Comparison of ENCODE assay signal across 1 cellular context in the genomic region with DNA sequence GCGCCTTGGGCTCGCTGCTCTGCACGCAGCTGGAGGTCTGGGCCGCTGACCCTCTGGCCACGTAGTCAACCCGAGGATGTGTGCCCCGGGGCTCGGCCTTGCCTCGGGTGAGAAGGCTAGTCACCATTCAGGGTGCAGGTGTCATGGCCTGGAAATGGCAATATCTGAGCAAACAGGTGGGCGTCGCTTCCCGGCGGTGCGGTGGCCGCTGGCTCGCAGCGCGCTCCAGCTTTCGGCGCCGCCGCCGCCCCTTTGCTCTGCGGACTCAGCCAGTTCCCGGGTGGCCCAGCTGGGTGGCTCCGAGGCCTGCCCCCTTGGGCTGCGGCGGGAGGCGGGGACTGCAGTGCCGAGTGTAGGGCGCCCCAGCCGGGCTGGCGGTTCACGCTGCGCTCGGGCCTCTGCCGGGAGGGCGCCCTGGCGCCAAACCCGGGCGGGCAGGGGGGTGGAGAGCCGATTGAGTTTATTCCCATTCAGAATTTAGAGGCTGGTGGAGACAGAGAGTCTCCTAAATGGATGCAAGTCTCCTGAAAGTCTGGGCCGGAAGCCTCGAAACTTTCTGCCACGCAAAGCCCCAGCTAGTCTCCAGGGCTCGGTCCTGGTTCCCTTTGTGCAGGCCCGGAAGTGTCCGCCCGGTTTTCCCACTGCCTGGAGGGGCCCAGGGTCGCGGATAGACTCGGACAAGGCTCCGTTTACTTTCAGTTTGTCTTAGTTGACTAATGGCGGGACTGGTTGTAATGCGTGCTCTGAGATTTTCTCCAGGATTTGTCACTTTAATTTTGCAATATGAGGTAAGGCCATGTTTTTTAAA.
A peak's percentile ranks its signal among the peaks of the same experiment; 100 is the strongest.
TF ChIP-seq lines count a peak whose summit lies in the region.

No MANE protein-coding gene starts in this region.

TF ChIP-seq in HepG2, 621 proteins besides CTCF, POLR2A, EP300 and RAD21 (continued from another document and continues in another):
- TF ChIP-seq, protein P1, sequence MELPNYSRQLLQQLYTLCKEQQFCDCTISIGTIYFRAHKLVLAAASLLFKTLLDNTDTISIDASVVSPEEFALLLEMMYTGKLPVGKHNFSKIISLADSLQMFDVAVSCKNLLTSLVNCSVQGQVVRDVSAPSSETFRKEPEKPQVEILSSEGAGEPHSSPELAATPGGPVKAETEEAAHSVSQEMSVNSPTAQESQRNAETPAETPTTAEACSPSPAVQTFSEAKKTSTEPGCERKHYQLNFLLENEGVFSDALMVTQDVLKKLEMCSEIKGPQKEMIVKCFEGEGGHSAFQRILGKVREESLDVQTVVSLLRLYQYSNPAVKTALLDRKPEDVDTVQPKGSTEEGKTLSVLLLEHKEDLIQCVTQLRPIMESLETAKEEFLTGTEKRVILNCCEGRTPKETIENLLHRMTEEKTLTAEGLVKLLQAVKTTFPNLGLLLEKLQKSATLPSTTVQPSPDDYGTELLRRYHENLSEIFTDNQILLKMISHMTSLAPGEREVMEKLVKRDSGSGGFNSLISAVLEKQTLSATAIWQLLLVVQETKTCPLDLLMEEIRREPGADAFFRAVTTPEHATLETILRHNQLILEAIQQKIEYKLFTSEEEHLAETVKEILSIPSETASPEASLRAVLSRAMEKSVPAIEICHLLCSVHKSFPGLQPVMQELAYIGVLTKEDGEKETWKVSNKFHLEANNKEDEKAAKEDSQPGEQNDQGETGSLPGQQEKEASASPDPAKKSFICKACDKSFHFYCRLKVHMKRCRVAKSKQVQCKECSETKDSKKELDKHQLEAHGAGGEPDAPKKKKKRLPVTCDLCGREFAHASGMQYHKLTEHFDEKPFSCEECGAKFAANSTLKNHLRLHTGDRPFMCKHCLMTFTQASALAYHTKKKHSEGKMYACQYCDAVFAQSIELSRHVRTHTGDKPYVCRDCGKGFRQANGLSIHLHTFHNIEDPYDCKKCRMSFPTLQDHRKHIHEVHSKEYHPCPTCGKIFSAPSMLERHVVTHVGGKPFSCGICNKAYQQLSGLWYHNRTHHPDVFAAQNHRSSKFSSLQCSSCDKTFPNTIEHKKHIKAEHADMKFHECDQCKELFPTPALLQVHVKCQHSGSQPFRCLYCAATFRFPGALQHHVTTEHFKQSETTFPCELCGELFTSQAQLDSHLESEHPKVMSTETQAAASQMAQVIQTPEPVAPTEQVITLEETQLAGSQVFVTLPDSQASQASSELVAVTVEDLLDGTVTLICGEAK (IDR thresholded peaks at IDR 0.05) = no peak
- TF ChIP-seq, protein P1 (CRISPR knock-in tag; IDR thresholded peaks at IDR 0.05) = peak; percentile 66; the same call in 1 of the 2 replicates
- no peak for TF ChIP-seq CBX2 (IDR thresholded peaks at IDR 0.05; ENCODE audit: low read depth, low read length)
- peak; percentile 54; the same call in 1 of the 2 replicates for TF ChIP-seq CBX2 (CRISPR knock-in tag; IDR thresholded peaks at IDR 0.05; ENCODE audit: low read depth)
- TF ChIP-seq, protein P2, sequence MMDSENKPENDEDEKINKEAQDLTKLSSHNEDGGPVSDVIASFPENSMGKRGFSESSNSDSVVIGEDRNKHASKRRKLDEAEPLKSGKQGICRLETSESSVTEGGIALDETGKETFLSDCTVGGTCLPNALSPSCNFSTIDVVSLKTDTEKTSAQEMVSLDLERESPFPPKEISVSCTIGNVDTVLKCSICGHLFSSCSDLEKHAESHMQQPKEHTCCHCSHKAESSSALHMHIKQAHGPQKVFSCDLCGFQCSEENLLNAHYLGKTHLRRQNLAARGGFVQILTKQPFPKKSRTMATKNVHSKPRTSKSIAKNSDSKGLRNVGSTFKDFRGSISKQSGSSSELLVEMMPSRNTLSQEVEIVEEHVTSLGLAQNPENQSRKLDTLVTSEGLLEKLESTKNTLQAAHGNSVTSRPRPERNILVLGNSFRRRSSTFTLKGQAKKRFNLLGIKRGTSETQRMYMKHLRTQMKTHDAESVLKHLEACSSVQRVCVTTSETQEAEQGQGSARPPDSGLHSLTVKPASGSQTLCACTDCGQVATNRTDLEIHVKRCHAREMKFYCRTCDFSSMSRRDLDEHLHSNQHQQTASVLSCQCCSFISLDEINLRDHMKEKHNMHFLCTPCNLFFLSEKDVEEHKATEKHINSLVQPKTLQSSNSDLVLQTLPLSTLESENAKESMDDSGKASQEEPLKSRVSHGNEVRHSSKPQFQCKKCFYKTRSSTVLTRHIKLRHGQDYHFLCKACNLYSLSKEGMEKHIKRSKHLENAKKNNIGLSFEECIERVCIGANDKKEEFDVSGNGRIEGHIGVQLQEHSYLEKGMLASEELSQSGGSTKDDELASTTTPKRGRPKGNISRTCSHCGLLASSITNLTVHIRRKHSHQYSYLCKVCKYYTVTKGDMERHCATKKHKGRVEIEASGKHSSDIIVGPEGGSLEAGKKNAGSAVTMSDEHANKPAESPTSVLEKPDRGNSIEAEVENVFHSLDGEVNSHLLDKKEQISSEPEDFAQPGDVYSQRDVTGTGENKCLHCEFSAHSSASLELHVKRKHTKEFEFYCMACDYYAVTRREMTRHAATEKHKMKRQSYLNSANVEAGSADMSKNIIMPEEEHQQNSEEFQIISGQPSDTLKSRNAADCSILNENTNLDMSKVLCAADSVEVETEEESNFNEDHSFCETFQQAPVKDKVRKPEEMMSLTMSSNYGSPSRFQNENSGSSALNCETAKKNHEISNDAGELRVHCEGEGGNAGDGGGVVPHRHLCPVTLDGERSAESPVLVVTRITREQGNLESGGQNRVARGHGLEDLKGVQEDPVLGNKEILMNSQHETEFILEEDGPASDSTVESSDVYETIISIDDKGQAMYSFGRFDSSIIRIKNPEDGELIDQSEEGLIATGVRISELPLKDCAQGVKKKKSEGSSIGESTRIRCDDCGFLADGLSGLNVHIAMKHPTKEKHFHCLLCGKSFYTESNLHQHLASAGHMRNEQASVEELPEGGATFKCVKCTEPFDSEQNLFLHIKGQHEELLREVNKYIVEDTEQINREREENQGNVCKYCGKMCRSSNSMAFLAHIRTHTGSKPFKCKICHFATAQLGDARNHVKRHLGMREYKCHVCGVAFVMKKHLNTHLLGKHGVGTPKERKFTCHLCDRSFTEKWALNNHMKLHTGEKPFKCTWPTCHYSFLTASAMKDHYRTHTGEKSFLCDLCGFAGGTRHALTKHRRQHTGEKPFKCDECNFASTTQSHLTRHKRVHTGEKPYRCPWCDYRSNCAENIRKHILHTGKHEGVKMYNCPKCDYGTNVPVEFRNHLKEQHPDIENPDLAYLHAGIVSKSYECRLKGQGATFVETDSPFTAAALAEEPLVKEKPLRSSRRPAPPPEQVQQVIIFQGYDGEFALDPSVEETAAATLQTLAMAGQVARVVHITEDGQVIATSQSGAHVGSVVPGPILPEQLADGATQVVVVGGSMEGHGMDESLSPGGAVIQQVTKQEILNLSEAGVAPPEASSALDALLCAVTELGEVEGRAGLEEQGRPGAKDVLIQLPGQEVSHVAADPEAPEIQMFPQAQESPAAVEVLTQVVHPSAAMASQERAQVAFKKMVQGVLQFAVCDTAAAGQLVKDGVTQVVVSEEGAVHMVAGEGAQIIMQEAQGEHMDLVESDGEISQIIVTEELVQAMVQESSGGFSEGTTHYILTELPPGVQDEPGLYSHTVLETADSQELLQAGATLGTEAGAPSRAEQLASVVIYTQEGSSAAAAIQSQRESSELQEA (CRISPR knock-in tag; IDR thresholded peaks at IDR 0.05; ENCODE audit: not compliant biosample characterization) = no peak
- TF ChIP-seq SALL1 (CRISPR knock-in tag; IDR thresholded peaks at IDR 0.05) = peak; percentile 45; the same call in 1 of the 2 replicates
- TF ChIP-seq ATF7-NPFF (CRISPR knock-in tag; IDR thresholded peaks at IDR 0.05; ENCODE audit: low read depth) = no peak
- TF ChIP-seq, protein P3, sequence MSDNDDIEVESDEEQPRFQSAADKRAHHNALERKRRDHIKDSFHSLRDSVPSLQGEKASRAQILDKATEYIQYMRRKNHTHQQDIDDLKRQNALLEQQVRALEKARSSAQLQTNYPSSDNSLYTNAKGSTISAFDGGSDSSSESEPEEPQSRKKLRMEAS (IDR thresholded peaks at IDR 0.05) = peak; percentile 40; the same call in 1 of the 2 replicates
- no peak for TF ChIP-seq ZNF234 (CRISPR knock-in tag; conservative IDR thresholded peaks at IDR 0.05)
- TF ChIP-seq ZNF761 (CRISPR knock-in tag; conservative IDR thresholded peaks at IDR 0.05) = peak; percentile 63; the same call in 1 of the 2 replicates
- TF ChIP-seq ZNF329 (CRISPR knock-in tag; IDR thresholded peaks at IDR 0.05; ENCODE audit: low read depth) = no peak
- TF ChIP-seq, protein P4, sequence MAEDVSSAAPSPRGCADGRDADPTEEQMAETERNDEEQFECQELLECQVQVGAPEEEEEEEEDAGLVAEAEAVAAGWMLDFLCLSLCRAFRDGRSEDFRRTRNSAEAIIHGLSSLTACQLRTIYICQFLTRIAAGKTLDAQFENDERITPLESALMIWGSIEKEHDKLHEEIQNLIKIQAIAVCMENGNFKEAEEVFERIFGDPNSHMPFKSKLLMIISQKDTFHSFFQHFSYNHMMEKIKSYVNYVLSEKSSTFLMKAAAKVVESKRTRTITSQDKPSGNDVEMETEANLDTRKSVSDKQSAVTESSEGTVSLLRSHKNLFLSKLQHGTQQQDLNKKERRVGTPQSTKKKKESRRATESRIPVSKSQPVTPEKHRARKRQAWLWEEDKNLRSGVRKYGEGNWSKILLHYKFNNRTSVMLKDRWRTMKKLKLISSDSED (CRISPR knock-in tag; IDR thresholded peaks at IDR 0.05) = 0 out of 2 replicates have a peak, but pooled peaks have one; percentile 64
- TF ChIP-seq, protein P5, sequence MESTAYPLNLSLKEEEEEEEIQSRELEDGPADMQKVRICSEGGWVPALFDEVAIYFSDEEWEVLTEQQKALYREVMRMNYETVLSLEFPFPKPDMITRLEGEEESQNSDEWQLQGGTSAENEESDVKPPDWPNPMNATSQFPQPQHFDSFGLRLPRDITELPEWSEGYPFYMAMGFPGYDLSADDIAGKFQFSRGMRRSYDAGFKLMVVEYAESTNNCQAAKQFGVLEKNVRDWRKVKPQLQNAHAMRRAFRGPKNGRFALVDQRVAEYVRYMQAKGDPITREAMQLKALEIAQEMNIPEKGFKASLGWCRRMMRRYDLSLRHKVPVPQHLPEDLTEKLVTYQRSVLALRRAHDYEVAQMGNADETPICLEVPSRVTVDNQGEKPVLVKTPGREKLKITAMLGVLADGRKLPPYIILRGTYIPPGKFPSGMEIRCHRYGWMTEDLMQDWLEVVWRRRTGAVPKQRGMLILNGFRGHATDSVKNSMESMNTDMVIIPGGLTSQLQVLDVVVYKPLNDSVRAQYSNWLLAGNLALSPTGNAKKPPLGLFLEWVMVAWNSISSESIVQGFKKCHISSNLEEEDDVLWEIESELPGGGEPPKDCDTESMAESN (CRISPR knock-in tag; conservative IDR thresholded peaks at IDR 0.05) = no peak
- TF ChIP-seq ZNF382 (CRISPR knock-in tag; IDR thresholded peaks at IDR 0.05; ENCODE audit: borderline replicate concordance) = no peak
- no peak for TF ChIP-seq KLF12 (CRISPR knock-in tag; IDR thresholded peaks at IDR 0.05; ENCODE audit: borderline replicate concordance)
- TF ChIP-seq ZSCAN22 (CRISPR knock-in tag; IDR thresholded peaks at IDR 0.05) = no peak
- TF ChIP-seq ZNF17 (CRISPR knock-in tag; IDR thresholded peaks at IDR 0.05) = no peak
- no peak for TF ChIP-seq ZBTB42 (CRISPR knock-in tag; IDR thresholded peaks at IDR 0.05)
- TF ChIP-seq ARID2 (CRISPR knock-in tag; IDR thresholded peaks at IDR 0.05; ENCODE audit: borderline replicate concordance) = 0 out of 2 replicates have a peak, but pooled peaks have one; percentile 44
- TF ChIP-seq ZNF816 (CRISPR knock-in tag; IDR thresholded peaks at IDR 0.05; ENCODE audit: borderline replicate concordance) = no peak
- no peak for TF ChIP-seq ZNF589 (CRISPR knock-in tag; conservative IDR thresholded peaks at IDR 0.05)
- TF ChIP-seq ELF1 (CRISPR knock-in tag; IDR thresholded peaks at IDR 0.05) = peak; percentile 74
- 0 out of 2 replicates have a peak, but pooled peaks have one; percentile 37 for TF ChIP-seq ZNF598 (CRISPR knock-in tag; IDR thresholded peaks at IDR 0.05; ENCODE audit: borderline replicate concordance)
- TF ChIP-seq SMAD9 (CRISPR knock-in tag; IDR thresholded peaks at IDR 0.05) = no peak
- 0 out of 2 replicates have a peak, but pooled peaks have one; percentile 33 for TF ChIP-seq NFKB2 (CRISPR knock-in tag; IDR thresholded peaks at IDR 0.05; ENCODE audit: borderline replicate concordance)
- TF ChIP-seq, protein P6, sequence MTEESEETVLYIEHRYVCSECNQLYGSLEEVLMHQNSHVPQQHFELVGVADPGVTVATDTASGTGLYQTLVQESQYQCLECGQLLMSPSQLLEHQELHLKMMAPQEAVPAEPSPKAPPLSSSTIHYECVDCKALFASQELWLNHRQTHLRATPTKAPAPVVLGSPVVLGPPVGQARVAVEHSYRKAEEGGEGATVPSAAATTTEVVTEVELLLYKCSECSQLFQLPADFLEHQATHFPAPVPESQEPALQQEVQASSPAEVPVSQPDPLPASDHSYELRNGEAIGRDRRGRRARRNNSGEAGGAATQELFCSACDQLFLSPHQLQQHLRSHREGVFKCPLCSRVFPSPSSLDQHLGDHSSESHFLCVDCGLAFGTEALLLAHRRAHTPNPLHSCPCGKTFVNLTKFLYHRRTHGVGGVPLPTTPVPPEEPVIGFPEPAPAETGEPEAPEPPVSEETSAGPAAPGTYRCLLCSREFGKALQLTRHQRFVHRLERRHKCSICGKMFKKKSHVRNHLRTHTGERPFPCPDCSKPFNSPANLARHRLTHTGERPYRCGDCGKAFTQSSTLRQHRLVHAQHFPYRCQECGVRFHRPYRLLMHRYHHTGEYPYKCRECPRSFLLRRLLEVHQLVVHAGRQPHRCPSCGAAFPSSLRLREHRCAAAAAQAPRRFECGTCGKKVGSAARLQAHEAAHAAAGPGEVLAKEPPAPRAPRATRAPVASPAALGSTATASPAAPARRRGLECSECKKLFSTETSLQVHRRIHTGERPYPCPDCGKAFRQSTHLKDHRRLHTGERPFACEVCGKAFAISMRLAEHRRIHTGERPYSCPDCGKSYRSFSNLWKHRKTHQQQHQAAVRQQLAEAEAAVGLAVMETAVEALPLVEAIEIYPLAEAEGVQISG (CRISPR knock-in tag; IDR thresholded peaks at IDR 0.05) = peak; percentile 97
- no peak for TF ChIP-seq ISX (CRISPR knock-in tag; conservative IDR thresholded peaks at IDR 0.05)
